In genomic region chr1:6271001-6271400, GRCh38 we compare ENCODE assay signal across 20 cellular contexts. TPM values are rescaled to one million over a fixed set of nuclear protein-coding genes. Genes with fewer than 3 reads are reported as not detected.
"Had no signal": no experiment of that assay in that cellular context is flagged by ENCODE, and none has a peak within 500 bp of the region (broad histone marks: within the 10 kb centered on the region; RNA-seq: fewer than 3 reads in every experiment).

No MANE protein-coding gene starts in this region.

- DNase-seq: activated effector memory CD4-positive, alpha-beta T cell treated with anti-CD3 and anti-CD28 coated beads, Interleukin-2, amount 50 U/mL, for 16 hours; activated naive CD8-positive, alpha-beta T cell treated with anti-CD3 and anti-CD28 coated beads for 36 hours; activated T-cell treated with anti-CD3 and anti-CD28 coated beads, Interleukin-2, amount 50 U/mL, for 24 hours; esophagus squamous epithelium; foreskin keratinocyte; head of caudate nucleus; left lung; stimulated activated CD4-positive, alpha-beta T cell treated with anti-CD3 and anti-CD28 coated beads, Interleukin-4, amount 100 ng/mL, for 1 hour; stimulated activated CD8-positive, alpha-beta memory T cell treated with anti-CD3 and anti-CD28 coated beads, Interleukin-4, amount 100 ng/mL, for 48 hours; stimulated activated naive CD8-positive, alpha-beta T cell treated with anti-CD3 and anti-CD28 coated beads, Interleukin-15, Interleukin-2, amounts not matched to agents 100 U/mL and 50 U/mL, for 24 hours had no signal

- H2AFZ ChIP-seq: parathyroid adenoma had no signal

- H3K4me1 ChIP-seq: breast epithelium had no signal

- ATAC-seq: foreskin keratinocyte; left lung; natural killer cell treated with Interleukin-12 subunit alpha and Interleukin-12 subunit beta and Interleukin-15 and Interleukin-18, amount 100 ng/mL, for 72 hours; stimulated activated naive CD8-positive, alpha-beta T cell treated with anti-CD3 and anti-CD28 coated beads, Interleukin-15, Interleukin-2, amounts not matched to agents 100 U/mL and 50 U/mL, for 24 hours had no signal

- H3K9ac ChIP-seq: parathyroid adenoma had no signal

- H3K4me3 ChIP-seq: breast epithelium, esophagus squamous epithelium, left lung, suprapubic skin had no signal

- H3K79me2 ChIP-seq: parathyroid adenoma had no signal

- H3K9me3 ChIP-seq: breast epithelium, esophagus squamous epithelium, left lung, suprapubic skin had no signal

- H3K27me3 ChIP-seq: breast epithelium, esophagus squamous epithelium, foreskin keratinocyte, left lung, suprapubic skin had no signal

- H3K27ac ChIP-seq: breast epithelium, esophagus squamous epithelium, foreskin keratinocyte, left lung, parathyroid adenoma, suprapubic skin had no signal

- H3K36me3 ChIP-seq: breast epithelium, esophagus squamous epithelium, left lung, suprapubic skin had no signal

RNA-seq across cellular contexts. Expression of gene HES3, which starts 27.0 kb away (rescaled TPM):
- total RNA-seq: activated naive CD8-positive, alpha-beta T cell treated with anti-CD3 and anti-CD28 coated beads for 36 hours; breast epithelium; cerebellum; dermis microvascular lymphatic vessel endothelial cell; esophagus squamous epithelium; foreskin keratinocyte; left lung; mucosa of gallbladder; natural killer cell treated with Interleukin-12 subunit alpha and Interleukin-12 subunit beta and Interleukin-15 and Interleukin-18, amount 100 ng/mL, for 72 hours; renal cortical epithelial cell; suprapubic skin; T-helper 2 cell treated with Interferon-gamma antibody and Interleukin-4, amounts not matched to agents 100 ng/mL and 5 ng/mL, for 36 hours; urinary bladder had no signal
